In genomic region chr7:77696057-77696642, GRCh38 we compare ENCODE assay signal across 8 cellular contexts. TPM values are rescaled to one million over a fixed set of nuclear protein-coding genes. Genes with fewer than 3 reads are reported as not detected.
DNase-seq lines count a peak whose midpoint lies in the region; ATAC-seq lines count a peak whose summit lies in the region.

TSS of gene RSBN1L (plus strand) at chr7:77696459. CDS start at chr7:77696470, 11 bp downstream.

- H3K27me3 ChIP-seq in effector memory CD4-positive, alpha-beta T cell (replicated peaks; ENCODE audit: control insufficient read depth, insufficient read depth, low read length, poor library complexity, severe bottlenecking) = no peaks in the 10 kb centered on the region

- H3K27me3 Mint-ChIP-seq in memory B cell = no peaks in the 10 kb centered on the region

- POLR2A ChIA-PET in activated CD8-positive, alpha-beta memory T cell treated with anti-CD3 and anti-CD28 coated beads for 36 hours (lab: Charles Lee) = interaction anchor here (0.6 to 1.2 kb wide), 5 partner anchors 9 to 68 kb away, joined by 3 to 5 read pairs (median 3); no protein-coding TSS in a partner anchor

- DNase-seq in COLO829 (ENCODE audit: low spot score) = peak; percentile 94
- peak; percentile 98 for DNase-seq in HS-5 (ENCODE audit: low read depth)
- DNase-seq in NK-92 treated with Interleukin-12 subunit alpha and Interleukin-12 subunit beta, amount 100 ng/mL, for 24 hours (lab: John Stamatoyannopoulos, UW) = peak; percentile 99
- DNase-seq in effector memory CD4-positive, alpha-beta T cell = peak; percentile 93 to 98 (median 97)
- DNase-seq in memory B cell (ENCODE audit: low spot score in 2 of 2) = peak; percentile 92 to 98
- peak; percentile 92 for DNase-seq in stimulated activated CD8-positive, alpha-beta memory T cell treated with anti-CD3 and anti-CD28 coated beads, Interleukin-12 subunit alpha, Interleukin-12 subunit beta, amount 100 ng/mL, for 24 hours (ENCODE audit: extremely low read depth)

- CTCF ChIA-PET in activated CD8-positive, alpha-beta memory T cell treated with anti-CD3 and anti-CD28 coated beads for 36 hours (lab: Charles Lee) = interaction anchor here (1.0 to 1.6 kb wide), 2 partner anchors 11 to 41 kb away, joined by 3 to 4 read pairs; no protein-coding TSS in a partner anchor

- ATAC-seq in GM19468 (IDR thresholded peaks at IDR 0.05; ENCODE audit: extremely low read depth, unreplicated experiment) (peak; percentile 94), memory B cell (ENCODE audit: low read depth) (peak; percentile 90)

- H3K4me3 ChIP-seq in effector memory CD4-positive, alpha-beta T cell (ENCODE audit: insufficient read depth, low read depth, low read length, poor library complexity, severe bottlenecking) = peak within 1 kb of the TSS; percentile 93

- peak within 1 kb of the TSS; percentile 93 for H3K27ac ChIP-seq in effector memory CD4-positive, alpha-beta T cell (ENCODE audit: insufficient read depth, low read length, poor library complexity, severe bottlenecking)

- H3K36me3 ChIP-seq in effector memory CD4-positive, alpha-beta T cell (ENCODE audit: control insufficient read depth, insufficient read depth, low read length) = peaks cover 6% of the 10 kb centered on the region

- peaks cover 3% of the 10 kb centered on the region for H3K36me3 Mint-ChIP-seq in memory B cell

- H3K9me3 ChIP-seq in effector memory CD4-positive, alpha-beta T cell (ENCODE audit: control insufficient read depth, low read length) = no peaks in the 10 kb centered on the region

- no peaks in the 10 kb centered on the region for H3K9me3 Mint-ChIP-seq in memory B cell

- H3K27ac Mint-ChIP-seq in memory B cell = peak within 1 kb of the TSS; percentile 90

- H3K4me3 Mint-ChIP-seq in memory B cell = peak within 1 kb of the TSS; percentile 99

- H3K4me1 Mint-ChIP-seq in memory B cell = peaks cover 25% of the 10 kb centered on the region

- peaks cover 15% of the 10 kb centered on the region for H3K4me1 ChIP-seq in effector memory CD4-positive, alpha-beta T cell (ENCODE audit: control insufficient read depth, insufficient read depth, low read length, poor library complexity, severe bottlenecking)

RNA-seq across cellular contexts. Expression of gene RSBN1L, which starts in this region (rescaled TPM):
- 10 to 100 TPM; 21.3 to 22.9 TPM for total RNA-seq in activated CD8-positive, alpha-beta memory T cell treated with anti-CD3 and anti-CD28 coated beads for 36 hours

Comparison
In these comparisons a context has a peak if more than half of its experiments do, and no peak if none do; other contexts are left out.
1. Peak in every context shown above with its lines: DNase-seq, ATAC-seq, H3K4me3 ChIP-seq and H3K27ac ChIP-seq.